Comparison of ENCODE assay signal across 14 cellular contexts in genomic region chr3:70871909-70872656, GRCh38.
DNase-seq lines count a peak whose midpoint lies in the region; FAIRE-seq and TF ChIP-seq lines count a peak whose summit lies in the region.
"Had no signal": no experiment of that assay in that cellular context is flagged by ENCODE, and none has a peak within 500 bp of the region (broad histone marks: within the 10 kb centered on the region; RNA-seq: fewer than 3 reads in every experiment).

No MANE protein-coding gene starts in this region.

- H3K4ac ChIP-seq in trophoblast cell (ENCODE audit: low read depth, low read length), result no peak overlapping the region

- no peak for TF ChIP-seq POLR2A in sigmoid colon (IDR thresholded peaks at IDR 0.05)

- H3K4me1 ChIP-seq in fibroblast of lung (ENCODE audit: control insufficient read depth, extremely low read depth, insufficient read depth, low read length) (no peaks in the 10 kb centered on the region), trophoblast cell (ENCODE audit: control insufficient read depth in 1 of 2, insufficient read depth in 2 of 2, low read length in 2 of 2) (no peaks in the 10 kb centered on the region), colonic mucosa (no peaks in the 10 kb centered on the region), sigmoid colon (no peaks in the 10 kb centered on the region)
- H3K4me1 ChIP-seq: ascending aorta, stomach had no signal

- H3K9me3 ChIP-seq in fibroblast of lung (ENCODE audit: control insufficient read depth, insufficient read depth, low read depth, low read length) (no peaks in the 10 kb centered on the region), trophoblast cell (ENCODE audit: insufficient read depth, low read depth, low read length) (no peaks in the 10 kb centered on the region), colonic mucosa (no peaks in the 10 kb centered on the region), sigmoid colon (no peaks in the 10 kb centered on the region)
- H3K9me3 ChIP-seq: ascending aorta had no signal

- H2BK5ac ChIP-seq in trophoblast cell (ENCODE audit: low read depth, low read length, poor library complexity), result no peak overlapping the region

- H3K79me2 ChIP-seq in fibroblast of lung (ENCODE audit: control insufficient read depth, insufficient read depth, low read length), result no peaks in the 10 kb centered on the region
- no peaks in the 10 kb centered on the region for H3K79me2 ChIP-seq in trophoblast cell (ENCODE audit: control insufficient read depth, insufficient read depth, low read length, poor library complexity)

- no peak for TF ChIP-seq EP300 in sigmoid colon (IDR thresholded peaks at IDR 0.05)

- no peak for FAIRE-seq in RCC 7860 (lab: Jason Lieb, UNC)
- FAIRE-seq: endothelial cell of umbilical vein had no signal

- DNase-seq in Daoy (ENCODE audit: low read depth) (peak; percentile 37), RCC 7860 (ENCODE audit: low spot score) (peak; percentile 42), fibroblast of lung (ENCODE audit: low read depth in 2 of 2) (peak; percentile 83 to 93), trophoblast cell (peak; percentile 79 to 95), ureter (ENCODE audit: low spot score) (no peak), colonic mucosa (no peak), sigmoid colon (no peak)
- DNase-seq in activated CD4-positive, CD25-positive, alpha-beta regulatory T cell treated with anti-CD3 and anti-CD28 coated beads, Interleukin-2, amount 50 U/mL, for 72 hours, result no peak
- DNase-seq: activated T-cell treated with anti-CD3 and anti-CD28 coated beads, Interleukin-2, amount 50 U/mL, for 1 hour; CD4-positive, alpha-beta memory T cell; stomach had no signal

- H3K27ac ChIP-seq in fibroblast of lung (ENCODE audit: insufficient read depth, low read length) (peak overlapping the region; percentile 12), trophoblast cell (ENCODE audit: low read depth, low read length) (no peak overlapping the region), colonic mucosa (no peak overlapping the region), sigmoid colon (no peak overlapping the region)
- H3K27ac ChIP-seq: ascending aorta, SK-N-MC, stomach had no signal

- H2AFZ ChIP-seq in fibroblast of lung (ENCODE audit: low read length) (no peak overlapping the region), trophoblast cell (ENCODE audit: insufficient read depth, low read length, poor library complexity) (no peak overlapping the region)

- TF ChIP-seq CTCF in fibroblast of lung (conservative IDR thresholded peaks at IDR 0.05 in 1 of 2, IDR thresholded peaks at IDR 0.05 in 1 of 2; ENCODE audit: low read depth in 1 of 2, low read length in 2 of 2) (no peak), colonic mucosa (IDR thresholded peaks at IDR 0.05) (no peak), sigmoid colon (IDR thresholded peaks at IDR 0.05) (no peak)

- H3K18ac ChIP-seq in trophoblast cell (ENCODE audit: low read length), result no peak overlapping the region

- H2AK5ac ChIP-seq in trophoblast cell (ENCODE audit: low read length), result no peak overlapping the region

- H2BK120ac ChIP-seq in trophoblast cell (ENCODE audit: insufficient read depth, low read length, poor library complexity), result no peak overlapping the region

- no peak overlapping the region for H4K8ac ChIP-seq in trophoblast cell (ENCODE audit: low read depth, low read length)

- H4K91ac ChIP-seq in trophoblast cell (ENCODE audit: low read depth, low read length), result no peak overlapping the region

- H3K36me3 ChIP-seq in fibroblast of lung (ENCODE audit: control insufficient read depth, insufficient read depth, low read length), result no peaks in the 10 kb centered on the region
- no peaks in the 10 kb centered on the region for H3K36me3 ChIP-seq in trophoblast cell (ENCODE audit: control insufficient read depth in 1 of 2, insufficient read depth in 2 of 2, low read length in 2 of 2)
- H3K36me3 ChIP-seq in colonic mucosa, result no peaks in the 10 kb centered on the region
- H3K36me3 ChIP-seq in sigmoid colon, result no peaks in the 10 kb centered on the region
- H3K36me3 ChIP-seq: ascending aorta, stomach had no signal

- H3K9ac ChIP-seq in fibroblast of lung (ENCODE audit: insufficient read depth, low read length) (no peak overlapping the region), trophoblast cell (ENCODE audit: low read length) (no peak overlapping the region), colonic mucosa (ENCODE audit: low read depth in 2 of 2, low read length in 2 of 2) (no peak overlapping the region)

- H2BK12ac ChIP-seq in trophoblast cell (ENCODE audit: low read length), result no peak overlapping the region

- H3K4me3 ChIP-seq in fibroblast of lung (replicated peaks in 1 of 4; ENCODE audit: control extremely low read depth in 1 of 4, insufficient read depth in 1 of 4, low read depth in 3 of 4, low read length in 4 of 4) (no peak overlapping the region), trophoblast cell (ENCODE audit: low read depth, low read length) (no peak overlapping the region), colonic mucosa (no peak overlapping the region), sigmoid colon (no peak overlapping the region)
- H3K4me3 ChIP-seq: ascending aorta, SK-N-MC, stomach had no signal

- intact Hi-C loops in colonic mucosa (cut with DNase I) (no loop called here), sigmoid colon (cut with DNase I) (no loop called here)

- no peaks in the 10 kb centered on the region for H3K79me1 ChIP-seq in trophoblast cell (ENCODE audit: low read length)

- no peak overlapping the region for H3K4me2 ChIP-seq in fibroblast of lung (ENCODE audit: extremely low read depth, insufficient read depth, low read length)
- H3K4me2 ChIP-seq in trophoblast cell (ENCODE audit: low read length), result no peak overlapping the region

- H3K27me3 ChIP-seq in fibroblast of lung (ENCODE audit: control insufficient read depth, insufficient read depth, low read length) (no peaks in the 10 kb centered on the region), trophoblast cell (ENCODE audit: insufficient read depth, low read length) (no peaks in the 10 kb centered on the region), colonic mucosa (no peaks in the 10 kb centered on the region), sigmoid colon (no peaks in the 10 kb centered on the region)
- H3K27me3 ChIP-seq: ascending aorta, stomach had no signal

- no peaks in the 10 kb centered on the region for H4K20me1 ChIP-seq in fibroblast of lung (ENCODE audit: control insufficient read depth, extremely low read depth, insufficient read depth, low read length)

- H3K23ac ChIP-seq in trophoblast cell (ENCODE audit: low read length), result no peak overlapping the region

- no CpG with 5 or more reads among the region's 4 CpGs for WGBS in trophoblast cell (ENCODE audit: extremely low coverage, insufficient coverage, insufficient read length)
- 73 to 85% methylated on average over 4 of the region's 4 CpGs for WGBS in sigmoid colon, 2 donors

- no peak overlapping the region for H3K14ac ChIP-seq in trophoblast cell (ENCODE audit: low read length)

- no peak overlapping the region for H4K12ac ChIP-seq in trophoblast cell (ENCODE audit: low read depth, low read length)

Comparison
In these comparisons a context has a peak if more than half of its experiments do, and no peak if none do; other contexts are left out.
1. DNase-seq: peak in Daoy (single experiment), RCC 7860 (single experiment), fibroblast of lung (2 of 2) and trophoblast cell (2 of 2); none in ureter (single experiment), colonic mucosa (single experiment), sigmoid colon (single experiment) and activated CD4-positive, CD25-positive, alpha-beta regulatory T cell treated with anti-CD3 and anti-CD28 coated beads, Interleukin-2, amount 50 U/mL, for 72 hours (single experiment).